ENCODE assay signal across 9 cellular contexts in genomic region chr2:99953750-99954149, GRCh38.
"Had no signal": no experiment of that assay in that cellular context is flagged by ENCODE, and none has a peak within 500 bp of the region (broad histone marks: within the 10 kb centered on the region; RNA-seq: fewer than 3 reads in every experiment).

No MANE protein-coding gene starts in this region.

- H3K4me3 ChIP-seq: GM23338 had no signal

- H3K27me3 Mint-ChIP-seq: IgD-negative memory B cell had no signal

- H2AFZ ChIP-seq: GM23338 had no signal

- ATAC-seq: GM23338 had no signal

- FAIRE-seq: H1, H54 had no signal

- H3K4me3 Mint-ChIP-seq: GM23338, H9, IgD-negative memory B cell had no signal

- H3K9me3 Mint-ChIP-seq: GM23338, H9, IgD-negative memory B cell had no signal

- H3K4me1 Mint-ChIP-seq: GM23338, H9 had no signal

- H3K27ac ChIP-seq: HL-60, KMS-11 had no signal

- H3K4me2 ChIP-seq: GM23338, KMS-11 had no signal

- H3K27ac Mint-ChIP-seq: GM23338, H9 had no signal

- H3K9ac ChIP-seq: KMS-11 had no signal

- DNase-seq: H9, HCEC 1CT, Karpas-422 had no signal
